In genomic region chr7:50449881-50450690, GRCh38 we compare ENCODE assay signal across 8 cellular contexts. TPM values are rescaled to one million over a fixed set of nuclear protein-coding genes. Genes with fewer than 3 reads are reported as not detected.
DNase-seq lines count a peak whose midpoint lies in the region; ATAC-seq and TF ChIP-seq lines count a peak whose summit lies in the region.

TSS of gene FIGNL1 (minus strand) at chr7:50450350. CDS start at chr7:50447287, 3,063 bp downstream.

- POLR2A ChIA-PET in naive thymus-derived CD8-positive, alpha-beta T cell (lab: Charles Lee) = interaction anchor here (0.6 to 1.5 kb wide), 12 partner anchors 10 to 356 kb away, joined by 3 to 5 read pairs (median 3); no protein-coding TSS in a partner anchor

- peak within 1 kb of the TSS; percentile 83 for H3K4me3 ChIP-seq in Jurkat, Clone E6-1 (ENCODE audit: low read length)
- peak within 1 kb of the TSS; percentile 65 to 85 (median 73) for H3K4me3 ChIP-seq in Peyer's patch

- H3K4me1 Mint-ChIP-seq in naive thymus-derived CD8-positive, alpha-beta T cell = peaks cover 16 to 30% (median 22%) of the 10 kb centered on the region in 4 donors
- H3K4me1 Mint-ChIP-seq in stimulated activated naive B cell treated with anti-CD40 and anti-IgM and Interleukin-4, amounts not matched to agents 10 μg/mL and 1 μg/mL and 100 μg/mL, for 72 hours = peaks cover 10 to 29% of the 10 kb centered on the region in 2 donors

- H3K27me3 ChIP-seq in Peyer's patch = no peaks in the 10 kb centered on the region

- peak within 1 kb of the TSS; percentile 89 to 99 (median 93) for H3K4me3 Mint-ChIP-seq in naive thymus-derived CD8-positive, alpha-beta T cell
- H3K4me3 Mint-ChIP-seq in stimulated activated naive B cell treated with anti-CD40 and anti-IgM and Interleukin-4, amounts not matched to agents 10 μg/mL and 1 μg/mL and 100 μg/mL, for 72 hours = peak within 1 kb of the TSS; percentile 99 to 100

- H3K9me3 Mint-ChIP-seq in naive thymus-derived CD8-positive, alpha-beta T cell = no peaks in the 10 kb centered on the region
- no peaks in the 10 kb centered on the region for H3K9me3 Mint-ChIP-seq in stimulated activated naive B cell treated with anti-CD40 and anti-IgM and Interleukin-4, amounts not matched to agents 10 μg/mL and 1 μg/mL and 100 μg/mL, for 72 hours

- peaks cover 0 to 10% (median 4%) of the 10 kb centered on the region in 4 donors for H3K4me1 ChIP-seq in Peyer's patch

- peaks cover 13 to 21% (median 21%) of the 10 kb centered on the region in 3 donors for H3K36me3 Mint-ChIP-seq in naive thymus-derived CD8-positive, alpha-beta T cell
- peaks cover 10 to 20% of the 10 kb centered on the region in 2 donors for H3K36me3 Mint-ChIP-seq in stimulated activated naive B cell treated with anti-CD40 and anti-IgM and Interleukin-4, amounts not matched to agents 10 μg/mL and 1 μg/mL and 100 μg/mL, for 72 hours

- H3K9me3 ChIP-seq in Peyer's patch = no peaks in the 10 kb centered on the region

- peak in 1 of 6 experiments; percentile 8 for TF ChIP-seq CTCF in Peyer's patch (IDR thresholded peaks at IDR 0.05)

- H3K27me3 Mint-ChIP-seq in naive thymus-derived CD8-positive, alpha-beta T cell = no peaks in the 10 kb centered on the region
- no peaks in the 10 kb centered on the region for H3K27me3 Mint-ChIP-seq in stimulated activated naive B cell treated with anti-CD40 and anti-IgM and Interleukin-4, amounts not matched to agents 10 μg/mL and 1 μg/mL and 100 μg/mL, for 72 hours

- ATAC-seq in GM21717 (IDR thresholded peaks at IDR 0.05; ENCODE audit: unreplicated experiment) = peak; percentile 81
- ATAC-seq in naive thymus-derived CD8-positive, alpha-beta T cell = peak; percentile 94 to 96
- peak; percentile 96 to 99 for ATAC-seq in stimulated activated naive B cell treated with anti-CD40 and anti-IgM and Interleukin-4, amounts not matched to agents 10 μg/mL and 1 μg/mL and 100 μg/mL, for 72 hours (replicated peaks)

- peak within 1 kb of the TSS; percentile 71 to 77 (median 74) for H3K27ac ChIP-seq in Peyer's patch

- peak within 1 kb of the TSS; percentile 70 to 99 (median 98) for H3K27ac Mint-ChIP-seq in naive thymus-derived CD8-positive, alpha-beta T cell
- peak within 1 kb of the TSS; percentile 95 for H3K27ac Mint-ChIP-seq in stimulated activated naive B cell treated with anti-CD40 and anti-IgM and Interleukin-4, amounts not matched to agents 10 μg/mL and 1 μg/mL and 100 μg/mL, for 72 hours

- DNase-seq in DMS79 (lab: John Stamatoyannopoulos, UW) = peak; percentile 52
- DNase-seq in Jurkat, Clone E6-1 (ENCODE audit: low read depth, low spot score) = peak; percentile 80
- peak; percentile 72 to 88 (median 88) for DNase-seq in Peyer's patch
- DNase-seq in activated T-helper 1 cell treated with Interleukin-2 at 50 U/mL for 16 hours (ENCODE audit: low read depth) = peak; percentile 79
- peak; percentile 76 for DNase-seq in fibroblast of gingiva (ENCODE audit: low read depth)
- peak; percentile 68 to 87 (median 76) for DNase-seq in naive thymus-derived CD8-positive, alpha-beta T cell
- peak; percentile 85 for DNase-seq in stimulated activated naive B cell treated with anti-CD40 and anti-IgM and Interleukin-4, amounts not matched to agents 10 μg/mL and 1 μg/mL and 100 μg/mL, for 72 hours

- TF ChIP-seq POLR2A in Peyer's patch (IDR thresholded peaks at IDR 0.05) = peak; percentile 31 to 45

- H3K36me3 ChIP-seq in Peyer's patch = peaks cover 0 to 13% (median 0%) of the 10 kb centered on the region in 3 donors

RNA-seq across cellular contexts. Expression of gene FIGNL1, which starts in this region (rescaled TPM):
- polyA plus RNA-seq in Jurkat, Clone E6-1 (2012; ENCODE audit: insufficient read depth, insufficient read length) = 40.1 TPM
- 10 to 100 TPM in 1 of 4 donors, 1 to 10 TPM in 3; 5.5 to 12.4 (median 5.9) TPM for total RNA-seq in Peyer's patch
- 10 to 100 TPM; 14.8 to 15.1 TPM for total RNA-seq in naive thymus-derived CD8-positive, alpha-beta T cell
- 10 to 100 TPM in 1 of 3 donors, 1 to 10 TPM in 2; 4.2 to 10.2 (median 7.2) TPM for polyA plus RNA-seq in naive thymus-derived CD8-positive, alpha-beta T cell

Comparison
In these comparisons a context has a peak if more than half of its experiments do, and no peak if none do; other contexts are left out.
1. Peak in every context shown above with its lines: DNase-seq, ATAC-seq, H3K4me3 ChIP-seq and H3K27ac ChIP-seq.